ENCODE assay signal across 8 cellular contexts in the genomic region with DNA sequence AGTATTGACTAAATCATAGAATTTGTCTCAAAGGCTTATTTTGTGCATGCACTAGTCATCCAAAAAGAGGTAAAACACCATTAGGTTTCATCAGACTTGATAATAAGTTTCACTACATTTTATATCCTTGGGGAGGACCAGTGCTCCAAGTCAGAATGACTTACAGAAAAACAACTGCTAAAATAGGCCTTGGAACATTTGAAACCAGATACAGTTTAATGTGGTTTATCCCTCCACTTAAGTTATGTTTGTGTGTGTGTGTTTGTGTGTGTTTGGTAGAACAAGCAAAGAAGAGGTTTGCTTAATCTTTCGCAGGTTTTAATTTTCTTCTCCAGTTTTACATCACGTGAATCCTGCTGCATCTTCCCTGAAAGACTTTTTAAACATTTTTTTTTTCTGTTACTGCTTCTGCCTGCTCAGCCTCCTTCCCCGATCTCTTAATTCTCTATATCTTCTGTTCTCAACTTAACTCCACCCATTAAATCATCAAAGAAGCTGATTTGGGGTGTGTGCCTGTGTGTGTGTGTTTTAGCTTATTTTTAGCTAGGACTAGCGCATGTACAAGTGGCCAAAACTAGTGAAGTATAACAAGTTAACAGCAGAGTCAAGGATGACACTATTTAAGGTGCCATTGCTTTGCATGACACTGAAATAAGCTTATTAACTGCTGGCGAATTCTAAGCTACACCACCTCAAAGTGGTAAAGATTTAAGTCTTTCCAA.
DNase-seq lines count a peak whose midpoint lies in the region; ATAC-seq and TF ChIP-seq lines count a peak whose summit lies in the region.
"Had no signal": no experiment of that assay in that cellular context is flagged by ENCODE, and none has a peak within 500 bp of the region (broad histone marks: within the 10 kb centered on the region; RNA-seq: fewer than 3 reads in every experiment).

No MANE protein-coding gene starts in this region.

- no peak for TF ChIP-seq POLR2A in breast epithelium (IDR thresholded peaks at IDR 0.05)

- H3K27me3 Mint-ChIP-seq in progenitor cell of endocrine pancreas, result no peaks in the 10 kb centered on the region

- CTCF ChIA-PET in PC-3 (lab: Charles Lee), result no interaction called here

- DNase-seq in PC-3 (no peak), osteoblast (ENCODE audit: insufficient read length, low spot score, missing footprints) (no peak), glomerular visceral epithelial cell (ENCODE audit: extremely low spot score) (no peak), progenitor cell of endocrine pancreas (ENCODE audit: low spot score, unreplicated experiment) (no peak), breast epithelium (ENCODE audit: low spot score in 2 of 2) (no peak)
- DNase-seq: central memory CD4-positive, alpha-beta T cell had no signal

- H3K9me2 ChIP-seq in PC-3 (replicated peaks; ENCODE audit: low read length), result no peaks in the 10 kb centered on the region

- H3K27ac ChIP-seq in PC-3 (ENCODE audit: low read length) (peak overlapping the region; percentile 79), osteoblast (ENCODE audit: low read depth, low read length) (peak overlapping the region; percentile 90), breast epithelium (no peak overlapping the region)

- H3K4me3 ChIP-seq in PC-3 (ENCODE audit: low read length) (peak overlapping the region; percentile 24; the same call in 1 of the 2 replicates), osteoblast (ENCODE audit: insufficient read depth, low read length) (peak overlapping the region; percentile 53), breast epithelium (no peak overlapping the region)

- peaks cover 3% of the 10 kb centered on the region for H3K9me3 Mint-ChIP-seq in progenitor cell of endocrine pancreas (ENCODE audit: low read depth)

- H3K9ac ChIP-seq in PC-3 (ENCODE audit: low read length), result peak overlapping the region; percentile 34; the same call in 1 of the 2 replicates

- H3K27ac Mint-ChIP-seq in progenitor cell of endocrine pancreas, result no peak overlapping the region

- no peaks in the 10 kb centered on the region for H3K79me2 ChIP-seq in PC-3 (ENCODE audit: low read length)
- no peaks in the 10 kb centered on the region for H3K79me2 ChIP-seq in osteoblast (ENCODE audit: insufficient read depth, low read length)

- H3F3A ChIP-seq in PC-3 (ENCODE audit: low read length, unreplicated experiment), result no peaks in the 10 kb centered on the region

- H3K36me3 Mint-ChIP-seq in progenitor cell of endocrine pancreas (ENCODE audit: insufficient read depth), result no peaks in the 10 kb centered on the region

- H4K20me1 ChIP-seq in PC-3 (ENCODE audit: low read length) (no peaks in the 10 kb centered on the region), osteoblast (ENCODE audit: insufficient read depth, low read length) (no peaks in the 10 kb centered on the region)

- H3K4me1 ChIP-seq in PC-3 (ENCODE audit: insufficient read depth, low read length) (peaks cover 25% of the 10 kb centered on the region), osteoblast (ENCODE audit: insufficient read depth, low read length) (peaks cover 25% of the 10 kb centered on the region), breast epithelium (no peaks in the 10 kb centered on the region)

- H3K27me3 ChIP-seq in PC-3 (ENCODE audit: low read length), result no peaks in the 10 kb centered on the region
- no peaks in the 10 kb centered on the region for H3K27me3 ChIP-seq in osteoblast (ENCODE audit: insufficient read depth, low read length)
- no peaks in the 10 kb centered on the region for H3K27me3 ChIP-seq in breast epithelium

- intact Hi-C loops in PC-3 (cut with micrococcal nuclease) (no loop called here), breast epithelium (cut with DNase I; ENCODE audit: low total_unique reads) (no loop called here)

- no peak overlapping the region for H3K4me3 Mint-ChIP-seq in progenitor cell of endocrine pancreas (ENCODE audit: low read depth)

- H3K36me3 ChIP-seq in PC-3 (ENCODE audit: low read depth, low read length) (no peaks in the 10 kb centered on the region), osteoblast (ENCODE audit: insufficient read depth, low read length) (no peaks in the 10 kb centered on the region), breast epithelium (no peaks in the 10 kb centered on the region)

- POLR2A ChIA-PET in PC-3 (lab: Charles Lee; ENCODE audit: unreplicated experiment), result no interaction called here

- ATAC-seq in GM19324 (IDR thresholded peaks at IDR 0.05; ENCODE audit: low FRiP score, unreplicated experiment) (peak; percentile 70), HG02678 (IDR thresholded peaks at IDR 0.05; ENCODE audit: unreplicated experiment) (peak; percentile 69), PC-3 (no peak)

- H3K4me1 Mint-ChIP-seq in progenitor cell of endocrine pancreas (ENCODE audit: low read depth), result peaks cover 5% of the 10 kb centered on the region

- H2AFZ ChIP-seq in PC-3 (ENCODE audit: low read length), result peak overlapping the region; percentile 48
- H2AFZ ChIP-seq in osteoblast (ENCODE audit: low read length), result peak overlapping the region; percentile 73

- H3K9me3 ChIP-seq in PC-3 (ENCODE audit: low read length) (no peaks in the 10 kb centered on the region), osteoblast (ENCODE audit: low read depth, low read length) (no peaks in the 10 kb centered on the region), breast epithelium (no peaks in the 10 kb centered on the region)

- BruUV-seq in PC-3 (replicated peaks; lab: Mats Ljungman, UMichigan), result no TSS peak

- no peak for TF ChIP-seq CTCF in PC-3 (conservative IDR thresholded peaks at IDR 0.05; ENCODE audit: low read depth, low read length)
- no peak for TF ChIP-seq CTCF in osteoblast (IDR thresholded peaks at IDR 0.05; ENCODE audit: extremely low read depth, low read depth, low read length)
- TF ChIP-seq CTCF in progenitor cell of endocrine pancreas (IDR thresholded peaks at IDR 0.05; ENCODE audit: unreplicated experiment), result no peak
- TF ChIP-seq CTCF in breast epithelium (IDR thresholded peaks at IDR 0.05), result no peak

- H3K4me2 ChIP-seq in PC-3 (ENCODE audit: low read length) (peak overlapping the region; percentile 67), osteoblast (ENCODE audit: insufficient read depth, low read length) (peak overlapping the region; percentile 83)

Comparison
In these comparisons a context has a peak if more than half of its experiments do, and no peak if none do; other contexts are left out.
1. H3K27ac ChIP-seq: peak in PC-3 (single experiment) and osteoblast (single experiment); none in breast epithelium (0 of 2).
2. H3K4me3 ChIP-seq: peak in PC-3 (single experiment) and osteoblast (single experiment); none in breast epithelium (0 of 3).